ENCODE assay signal across 9 cellular contexts in genomic region chr1:151837841-151838490, GRCh38. TPM values are rescaled to one million over a fixed set of nuclear protein-coding genes. Genes with fewer than 3 reads are reported as not detected.
DNase-seq lines count a peak whose midpoint lies in the region; ATAC-seq, FAIRE-seq and TF ChIP-seq lines count a peak whose summit lies in the region.
"Had no signal": no experiment of that assay in that cellular context is flagged by ENCODE, and none has a peak within 500 bp of the region (broad histone marks: within the 10 kb centered on the region; RNA-seq: fewer than 3 reads in every experiment).

No MANE protein-coding gene starts in this region.

- in situ Hi-C loops in GM12878 (cut with MboI) = loop anchor here (5.0 to 10.0 kb wide), 3 partner anchors 246 to 543 kb away; no protein-coding TSS in a partner anchor
- in situ Hi-C loops in HepG2 (cut with HindIII; ENCODE audit: extremely low pct_ligation_motif_present, low pct_unique_long_range_greater_than_20kb) = loop anchor here (10.0 kb wide), 2 partner anchors 123 to 243 kb away; partner anchors contain the start of gene CELF3
- in situ Hi-C loops in ACHN (cut with HindIII; ENCODE audit: low pct_ligation_motif_present, low pct_unique_long_range_greater_than_20kb, low sequenced_read_pairs) = no loop called here

- H3K4me3 ChIP-seq in GM12878 (peak overlapping the region; percentile 42), HepG2 (replicated peaks in 1 of 3; ENCODE audit: insufficient read depth in 1 of 3, low read depth in 2 of 3, low read length in 3 of 3) (peak overlapping the region in 1 of 3 experiments; percentile 27; a peak in 1 of 6 replicates)

- H3K27me3 ChIP-seq in GM12878 (replicated peaks in 1 of 2; ENCODE audit: control insufficient read depth in 2 of 2, insufficient read depth in 2 of 2, low read length in 1 of 2) (peaks cover 0 to 8% of the 10 kb centered on the region in 2 experiments), HepG2 (ENCODE audit: control insufficient read depth in 1 of 2, insufficient read depth in 2 of 2, low read length in 2 of 2) (no peaks in the 10 kb centered on the region)

- H3K27ac ChIP-seq in GM12878 (ENCODE audit: control insufficient read depth, insufficient read depth) (no peak overlapping the region), HepG2 (ENCODE audit: extremely low read length, insufficient read depth, low read length) (no peak overlapping the region), substantia nigra (ENCODE audit: low read depth, low read length, poor library complexity, severe bottlenecking) (peak overlapping the region; percentile 10)

- TF ChIP-seq CTCF in GM12878 (IDR thresholded peaks at IDR 0.05 in 2 of 3, conservative IDR thresholded peaks at IDR 0.05 in 1 of 3; ENCODE audit: control insufficient read depth in 2 of 3, extremely low read depth in 1 of 3, insufficient read depth in 1 of 3, low read depth in 3 of 3, low read length in 3 of 3) = no peak
- TF ChIP-seq CTCF in HepG2 (CRISPR knock-in tag; IDR thresholded peaks at IDR 0.05) = no peak

- WGBS in GM12878 (ENCODE audit: insufficient coverage, insufficient replicate concordance, low lambda C conversion rate, missing lambda C conversion rate) = 5% methylated on average over 45 of the region's 68 CpGs
- 57% methylated on average over 16 of the region's 68 CpGs for WGBS in HepG2 (ENCODE audit: low lambda C conversion rate)

- TF ChIP-seq POLR2A in GM12878 (IDR thresholded peaks at IDR 0.05; ENCODE audit: low read depth, low read length) (no peak), HepG2 (IDR thresholded peaks at IDR 0.05; ENCODE audit: insufficient read depth in 1 of 2, low read depth in 2 of 2, low read length in 2 of 2) (no peak)

- CTCF ChIA-PET in GM12878 (lab: Yijun Ruan, JAX) = interaction anchor here (0.7 to 2.7 kb wide), 5 partner anchors 8 to 272 kb away, joined by 3 to 20 read pairs (median 3); partner anchors contain the start of gene RIIAD1
- CTCF ChIA-PET in HepG2 (lab: Yijun Ruan, JAX; ENCODE audit: low intra/inter-chr PET ratio, low total read pairs) = interaction anchor here (2.5 kb wide), 1 partner anchor 244 kb away, joined by 14 read pairs; no protein-coding TSS in a partner anchor

- RAD21 ChIA-PET in GM12878 (lab: Charles Lee; ENCODE audit: unreplicated experiment) = interaction anchor here (1.0 to 1.2 kb wide), 2 partner anchors 8 to 21 kb away, joined by 3 to 4 read pairs; no protein-coding TSS in a partner anchor

- H2AFZ ChIP-seq in GM12878 (ENCODE audit: control insufficient read depth, low read depth, low read length) = peak overlapping the region; percentile 15
- H2AFZ ChIP-seq in HepG2 (ENCODE audit: low read length) = no peak overlapping the region

- FAIRE-seq in GM12878 (lab: Jason Lieb, UNC) (no peak), HepG2 (lab: Jason Lieb, UNC) (no peak)
- FAIRE-seq: TTC549 had no signal

- POLR2A ChIA-PET in GM12878 (lab: Charles Lee) (no interaction called here), HepG2 (lab: Yijun Ruan, JAX) (no interaction called here)

- H3K9me3 ChIP-seq in GM12878 (replicated peaks; ENCODE audit: control insufficient read depth, insufficient read depth, low read length) (no peaks in the 10 kb centered on the region), HepG2 (ENCODE audit: low read length) (no peaks in the 10 kb centered on the region)

- no peak for TF ChIP-seq EP300 in GM12878 (IDR thresholded peaks at IDR 0.05; ENCODE audit: borderline replicate concordance in 1 of 2, control insufficient read depth in 1 of 2, low read depth in 2 of 2, low read length in 2 of 2)
- TF ChIP-seq EP300 in HepG2 (IDR thresholded peaks at IDR 0.05; ENCODE audit: low read depth in 2 of 2, low read length in 2 of 2) = no peak
- no peak for TF ChIP-seq EP300 in HepG2 (CRISPR knock-in tag; IDR thresholded peaks at IDR 0.05; ENCODE audit: borderline replicate concordance)

- DNase-seq in Right ventricle myocardium inferior (ENCODE audit: missing footprints) (no peak), cardiac septum (ENCODE audit: low spot score) (no peak), GM12878 (ENCODE audit: low read depth, low spot score) (no peak), HepG2 (ENCODE audit: low spot score) (no peak), substantia nigra (lab: John Stamatoyannopoulos, UW) (peak in 3 of 49 donors; percentile 10 to 41 (median 37)), ACHN (no peak), pons (ENCODE audit: low spot score) (no peak), NCI-H2029 treated with DMSO at 0.1 percent for 48 hours (lab: John Stamatoyannopoulos, UW) (no peak)

- intact Hi-C loops in Right ventricle myocardium inferior (cut with DNase I) (loop anchor here (2.0 to 10.0 kb wide), 3 partner anchors 47 to 301 kb away; partner anchors contain the start of gene TDRKH), cardiac septum (cut with DNase I) (loop anchor here (5.0 to 10.0 kb wide), 4 partner anchors 103 to 393 kb away; no protein-coding TSS in a partner anchor), GM12878 (cut with micrococcal nuclease; ENCODE audit: unreplicated experiment) (loop anchor here (2.0 to 10.0 kb wide), 3 partner anchors 123 to 303 kb away; partner anchors contain the start of gene CELF3), HepG2 (cut with micrococcal nuclease; ENCODE audit: unreplicated experiment) (loop anchor here (2.0 to 10.0 kb wide), 4 partner anchors 73 to 393 kb away; partner anchors contain the start of genes MRPL9 and TUFT1)

- SMC1A ChIA-PET in GM12878 (lab: Charles Lee; ENCODE audit: uncharacterized antibody, unreplicated experiment) = interaction anchor here (1.5 to 3.8 kb wide), 3 partner anchors 8 to 244 kb away, joined by 7 to 16 read pairs (median 12); no protein-coding TSS in a partner anchor

- peak; percentile 30 for ATAC-seq in Right ventricle myocardium inferior
- ATAC-seq in GM12878 = peak; percentile 17
- peak; percentile 11; the same call in 1 of the 3 replicates for ATAC-seq in HepG2

- BruUV-seq in GM12878 (replicated peaks; lab: Mats Ljungman, UMichigan) (no TSS peak), HepG2 (replicated peaks; lab: Mats Ljungman, UMichigan) (no TSS peak)

- H3K4me2 ChIP-seq in GM12878 (ENCODE audit: control insufficient read depth, insufficient read depth) (peak overlapping the region; percentile 80), HepG2 (ENCODE audit: low read depth, low read length) (peak overlapping the region; percentile 26)

- H3K4me1 ChIP-seq in GM12878 (ENCODE audit: control insufficient read depth, insufficient read depth, low read length) (peaks cover 10% of the 10 kb centered on the region; the same call in 1 of the 2 replicates), HepG2 (ENCODE audit: insufficient read depth, low read length) (peaks cover 75% of the 10 kb centered on the region)

- H3K79me2 ChIP-seq in GM12878 (ENCODE audit: control insufficient read depth, insufficient read depth, low read length) = no peaks in the 10 kb centered on the region
- no peaks in the 10 kb centered on the region for H3K79me2 ChIP-seq in HepG2 (ENCODE audit: insufficient read depth, low read length)

- H4K20me1 ChIP-seq in GM12878 (ENCODE audit: control insufficient read depth, insufficient read depth) = peaks cover 5% of the 10 kb centered on the region; the same call in 1 of the 2 replicates
- H4K20me1 ChIP-seq in HepG2 (ENCODE audit: insufficient read depth, low read length) = no peaks in the 10 kb centered on the region

- H3K9ac ChIP-seq in GM12878 (ENCODE audit: control insufficient read depth, insufficient read depth, low read length) = no peak overlapping the region; the same call in 1 of the 2 replicates
- H3K9ac ChIP-seq in HepG2 (ENCODE audit: insufficient read depth, low read depth, low read length) = no peak overlapping the region

- H3K36me3 ChIP-seq in GM12878 (ENCODE audit: control insufficient read depth in 2 of 2, insufficient read depth in 2 of 2, low read length in 1 of 2) (no peaks in the 10 kb centered on the region), HepG2 (replicated peaks in 1 of 2; ENCODE audit: control insufficient read depth in 1 of 2, insufficient read depth in 2 of 2, low read length in 2 of 2) (no peaks in the 10 kb centered on the region)

- TF ChIP-seq RAD21 in GM12878 (IDR thresholded peaks at IDR 0.05; ENCODE audit: insufficient read depth, low read depth, low read length) (no peak), HepG2 (CRISPR knock-in tag; IDR thresholded peaks at IDR 0.05) (no peak)

RNA-seq across cellular contexts. Expression of gene C2CD4D, which starts 1.7 kb away (rescaled TPM):
- not detected for total RNA-seq in Right ventricle myocardium inferior
- not detected for total RNA-seq in cardiac septum
- 0.50 and 0.54 TPM in 2 replicates for total RNA-seq in GM12878 (2013; cell fraction: nucleolus; rRNA removed)
- total RNA-seq in GM12878 (2014; rRNA removed) = 0.11 TPM in 1 of 2 replicates, not detected in the other
- not detected in 2 replicates for total RNA-seq in GM12878 (2014; rRNA removed; fragmentation: Illumina TruSeq; extraction: Trizol)
- 0.51 and 0.67 TPM in 2 replicates for total RNA-seq in GM12878 (2021)
- polyA plus RNA-seq in GM12878 (2011; ENCODE audit: low read depth) = not detected
- polyA plus RNA-seq in GM12878 (2011; rRNA removed) = 0.04 and 0.16 TPM in 2 replicates
- 0.12 and 0.43 TPM in 2 replicates for polyA plus RNA-seq in GM12878 (2011; cell fraction: cytosol; rRNA removed)
- 0.94 and 1.0 TPM in 2 replicates for polyA plus RNA-seq in GM12878 (2011; cell fraction: nucleus; rRNA removed)
- 0.10 and 0.16 TPM in 2 replicates for polyA plus RNA-seq in GM12878 (2012)
- polyA plus RNA-seq in GM12878 (2014; fragmentation: Illumina TruSeq; extraction: Trizol) = not detected in 2 replicates
- polyA plus RNA-seq in GM12878 (2014; fragmentation: Nextera tagmentation; extraction: Ambion mirVana) = under 1 TPM in 1 of 2 experiments, not detected in 1; 0.03 TPM
- polyA plus RNA-seq in GM12878 (2014; rRNA removed) = 0.09 and 0.51 TPM in 2 replicates
- polyA plus RNA-seq in GM12878 (2016; fragmentation: Nextera tagmentation; extraction: Ambion mirVana) = under 1 TPM; 0.09 to 0.27 TPM
- not detected in 2 replicates for polyA minus RNA-seq in GM12878 (2011; rRNA and poly(A)+ RNA removed)
- not detected in 2 replicates for polyA minus RNA-seq in GM12878 (2011; cell fraction: cytosol; rRNA and poly(A)+ RNA removed)
- polyA minus RNA-seq in GM12878 (2011; cell fraction: nucleus; rRNA and poly(A)+ RNA removed) = 0.85 and 1.6 TPM in 2 replicates
- total RNA-seq in HepG2 (2016; rRNA removed; fragmentation: Illumina TruSeq; extraction: Trizol) = not detected in 2 replicates
- total RNA-seq in HepG2 (2016; cell fraction: cytosol; rRNA removed; fragmentation: Illumina TruSeq; extraction: Trizol; ENCODE audit: low read depth) = not detected in 2 replicates
- not detected in 2 replicates for total RNA-seq in HepG2 (2016; cell fraction: insoluble cytoplasmic fraction; rRNA removed; fragmentation: Illumina TruSeq; extraction: Trizol)
- total RNA-seq in HepG2 (2016; cell fraction: membrane; rRNA removed; fragmentation: Illumina TruSeq; extraction: Trizol) = not detected in 2 replicates
- not detected in 2 replicates for total RNA-seq in HepG2 (2016; cell fraction: nucleus; rRNA removed; fragmentation: Illumina TruSeq; extraction: Trizol)
- polyA plus RNA-seq in HepG2 (2011; rRNA removed) = not detected in 2 replicates
- not detected in 2 replicates for polyA plus RNA-seq in HepG2 (2011; cell fraction: cytosol; rRNA removed)
- polyA plus RNA-seq in HepG2 (2011; cell fraction: nucleus; rRNA removed) = not detected in 2 replicates
- polyA plus RNA-seq in HepG2 (2012) = not detected in 2 replicates
- polyA plus RNA-seq in HepG2 (2016; cell fraction: cytosol; fragmentation: Illumina TruSeq; extraction: Trizol; ENCODE audit: low read depth) = not detected in 2 replicates
- polyA plus RNA-seq in HepG2 (2016; cell fraction: insoluble cytoplasmic fraction; fragmentation: Illumina TruSeq; extraction: Trizol; ENCODE audit: low read depth) = not detected in 2 replicates
- not detected in 2 replicates for polyA plus RNA-seq in HepG2 (2016; cell fraction: membrane; fragmentation: Illumina TruSeq; extraction: Trizol; ENCODE audit: low read depth)
- polyA plus RNA-seq in HepG2 (2016; cell fraction: nucleus; fragmentation: Illumina TruSeq; extraction: Trizol; ENCODE audit: insufficient read depth, low read depth) = not detected in 2 replicates
- polyA minus RNA-seq in HepG2 (2011; rRNA and poly(A)+ RNA removed; ENCODE audit: low replicate concordance) = not detected in 2 replicates
- not detected in 2 replicates for polyA minus RNA-seq in HepG2 (2011; cell fraction: cytosol; rRNA and poly(A)+ RNA removed)
- polyA minus RNA-seq in HepG2 (2011; cell fraction: nucleus; rRNA and poly(A)+ RNA removed) = not detected in 2 replicates

RNA-seq across cellular contexts. Expression of gene RORC, which starts 6.4 kb away (rescaled TPM):
- total RNA-seq in Right ventricle myocardium inferior = 11.3 TPM
- 5.9 TPM for total RNA-seq in cardiac septum
- total RNA-seq in GM12878 (2013; cell fraction: nucleolus; rRNA removed) = not detected in 2 replicates
- not detected in 2 replicates for total RNA-seq in GM12878 (2014; rRNA removed)
- total RNA-seq in GM12878 (2014; rRNA removed; fragmentation: Illumina TruSeq; extraction: Trizol) = not detected in 2 replicates
- total RNA-seq in GM12878 (2021) = 0.05 TPM in 1 of 2 replicates, not detected in the other
- polyA plus RNA-seq in GM12878 (2011; ENCODE audit: low read depth) = not detected
- not detected in 2 replicates for polyA plus RNA-seq in GM12878 (2011; rRNA removed)
- 0.02 TPM in 1 of 2 replicates, not detected in the other for polyA plus RNA-seq in GM12878 (2011; cell fraction: cytosol; rRNA removed)
- not detected in 2 replicates for polyA plus RNA-seq in GM12878 (2011; cell fraction: nucleus; rRNA removed)
- polyA plus RNA-seq in GM12878 (2012) = not detected in 2 replicates
- polyA plus RNA-seq in GM12878 (2014; fragmentation: Illumina TruSeq; extraction: Trizol) = not detected in 2 replicates
- not detected for polyA plus RNA-seq in GM12878 (2014; fragmentation: Nextera tagmentation; extraction: Ambion mirVana)
- polyA plus RNA-seq in GM12878 (2014; rRNA removed) = not detected in 2 replicates
- not detected for polyA plus RNA-seq in GM12878 (2016; fragmentation: Nextera tagmentation; extraction: Ambion mirVana)
- polyA minus RNA-seq in GM12878 (2011; rRNA and poly(A)+ RNA removed) = not detected in 2 replicates
- polyA minus RNA-seq in GM12878 (2011; cell fraction: cytosol; rRNA and poly(A)+ RNA removed) = not detected in 2 replicates
- not detected in 2 replicates for polyA minus RNA-seq in GM12878 (2011; cell fraction: nucleus; rRNA and poly(A)+ RNA removed)
- 2.5 TPM in 2 replicates for total RNA-seq in HepG2 (2016; rRNA removed; fragmentation: Illumina TruSeq; extraction: Trizol)
- 1.5 and 1.9 TPM in 2 replicates for total RNA-seq in HepG2 (2016; cell fraction: cytosol; rRNA removed; fragmentation: Illumina TruSeq; extraction: Trizol; ENCODE audit: low read depth)
- total RNA-seq in HepG2 (2016; cell fraction: insoluble cytoplasmic fraction; rRNA removed; fragmentation: Illumina TruSeq; extraction: Trizol) = 2.3 and 2.6 TPM in 2 replicates
- 2.3 and 2.5 TPM in 2 replicates for total RNA-seq in HepG2 (2016; cell fraction: membrane; rRNA removed; fragmentation: Illumina TruSeq; extraction: Trizol)
- 2.4 and 2.5 TPM in 2 replicates for total RNA-seq in HepG2 (2016; cell fraction: nucleus; rRNA removed; fragmentation: Illumina TruSeq; extraction: Trizol)
- polyA plus RNA-seq in HepG2 (2011; rRNA removed) = 6.5 and 9.3 TPM in 2 replicates
- polyA plus RNA-seq in HepG2 (2011; cell fraction: cytosol; rRNA removed) = 5.3 and 5.6 TPM in 2 replicates
- 13.5 and 16.6 TPM in 2 replicates for polyA plus RNA-seq in HepG2 (2011; cell fraction: nucleus; rRNA removed)
- 4.0 and 4.5 TPM in 2 replicates for polyA plus RNA-seq in HepG2 (2012)
- 2.0 and 2.1 TPM in 2 replicates for polyA plus RNA-seq in HepG2 (2016; cell fraction: cytosol; fragmentation: Illumina TruSeq; extraction: Trizol; ENCODE audit: low read depth)
- polyA plus RNA-seq in HepG2 (2016; cell fraction: insoluble cytoplasmic fraction; fragmentation: Illumina TruSeq; extraction: Trizol; ENCODE audit: low read depth) = 2.1 and 2.2 TPM in 2 replicates
- polyA plus RNA-seq in HepG2 (2016; cell fraction: membrane; fragmentation: Illumina TruSeq; extraction: Trizol; ENCODE audit: low read depth) = 2.2 and 2.4 TPM in 2 replicates
- polyA plus RNA-seq in HepG2 (2016; cell fraction: nucleus; fragmentation: Illumina TruSeq; extraction: Trizol; ENCODE audit: insufficient read depth, low read depth) = 3.5 and 4.2 TPM in 2 replicates
- 11.4 and 22.2 TPM in 2 replicates for polyA minus RNA-seq in HepG2 (2011; rRNA and poly(A)+ RNA removed; ENCODE audit: low replicate concordance)
- 3.3 and 4.8 TPM in 2 replicates for polyA minus RNA-seq in HepG2 (2011; cell fraction: cytosol; rRNA and poly(A)+ RNA removed)
- polyA minus RNA-seq in HepG2 (2011; cell fraction: nucleus; rRNA and poly(A)+ RNA removed) = 8.2 and 9.8 TPM in 2 replicates

RNA-seq across cellular contexts. Expression of gene THEM5, which starts 15.5 kb away (rescaled TPM):
- not detected for total RNA-seq in Right ventricle myocardium inferior
- not detected for total RNA-seq in cardiac septum
- total RNA-seq in GM12878 (2013; cell fraction: nucleolus; rRNA removed) = not detected in 2 replicates
- not detected in 2 replicates for total RNA-seq in GM12878 (2014; rRNA removed)
- not detected in 2 replicates for total RNA-seq in GM12878 (2014; rRNA removed; fragmentation: Illumina TruSeq; extraction: Trizol)
- total RNA-seq in GM12878 (2021) = not detected in 2 replicates
- polyA plus RNA-seq in GM12878 (2011; ENCODE audit: low read depth) = not detected
- polyA plus RNA-seq in GM12878 (2011; rRNA removed) = not detected in 2 replicates
- not detected in 2 replicates for polyA plus RNA-seq in GM12878 (2011; cell fraction: cytosol; rRNA removed)
- polyA plus RNA-seq in GM12878 (2011; cell fraction: nucleus; rRNA removed) = not detected in 2 replicates
- not detected in 2 replicates for polyA plus RNA-seq in GM12878 (2012)
- not detected in 2 replicates for polyA plus RNA-seq in GM12878 (2014; fragmentation: Illumina TruSeq; extraction: Trizol)
- polyA plus RNA-seq in GM12878 (2014; fragmentation: Nextera tagmentation; extraction: Ambion mirVana) = not detected
- not detected in 2 replicates for polyA plus RNA-seq in GM12878 (2014; rRNA removed)
- under 1 TPM in 1 of 2 experiments, not detected in 1; 0.16 TPM for polyA plus RNA-seq in GM12878 (2016; fragmentation: Nextera tagmentation; extraction: Ambion mirVana)
- not detected in 2 replicates for polyA minus RNA-seq in GM12878 (2011; rRNA and poly(A)+ RNA removed)
- not detected in 2 replicates for polyA minus RNA-seq in GM12878 (2011; cell fraction: cytosol; rRNA and poly(A)+ RNA removed)
- polyA minus RNA-seq in GM12878 (2011; cell fraction: nucleus; rRNA and poly(A)+ RNA removed) = not detected in 2 replicates
- total RNA-seq in HepG2 (2016; rRNA removed; fragmentation: Illumina TruSeq; extraction: Trizol) = not detected in 2 replicates
- total RNA-seq in HepG2 (2016; cell fraction: cytosol; rRNA removed; fragmentation: Illumina TruSeq; extraction: Trizol; ENCODE audit: low read depth) = not detected in 2 replicates
- total RNA-seq in HepG2 (2016; cell fraction: insoluble cytoplasmic fraction; rRNA removed; fragmentation: Illumina TruSeq; extraction: Trizol) = not detected in 2 replicates
- total RNA-seq in HepG2 (2016; cell fraction: membrane; rRNA removed; fragmentation: Illumina TruSeq; extraction: Trizol) = not detected in 2 replicates
- not detected in 2 replicates for total RNA-seq in HepG2 (2016; cell fraction: nucleus; rRNA removed; fragmentation: Illumina TruSeq; extraction: Trizol)
- polyA plus RNA-seq in HepG2 (2011; rRNA removed) = not detected in 2 replicates
- not detected in 2 replicates for polyA plus RNA-seq in HepG2 (2011; cell fraction: cytosol; rRNA removed)
- not detected in 2 replicates for polyA plus RNA-seq in HepG2 (2011; cell fraction: nucleus; rRNA removed)
- polyA plus RNA-seq in HepG2 (2012) = not detected in 2 replicates
- polyA plus RNA-seq in HepG2 (2016; cell fraction: cytosol; fragmentation: Illumina TruSeq; extraction: Trizol; ENCODE audit: low read depth) = not detected in 2 replicates
- not detected in 2 replicates for polyA plus RNA-seq in HepG2 (2016; cell fraction: insoluble cytoplasmic fraction; fragmentation: Illumina TruSeq; extraction: Trizol; ENCODE audit: low read depth)
- not detected in 2 replicates for polyA plus RNA-seq in HepG2 (2016; cell fraction: membrane; fragmentation: Illumina TruSeq; extraction: Trizol; ENCODE audit: low read depth)
- not detected in 2 replicates for polyA plus RNA-seq in HepG2 (2016; cell fraction: nucleus; fragmentation: Illumina TruSeq; extraction: Trizol; ENCODE audit: insufficient read depth, low read depth)
- 6.5 TPM in 1 of 2 replicates, not detected in the other for polyA minus RNA-seq in HepG2 (2011; rRNA and poly(A)+ RNA removed; ENCODE audit: low replicate concordance)
- polyA minus RNA-seq in HepG2 (2011; cell fraction: cytosol; rRNA and poly(A)+ RNA removed) = not detected in 2 replicates
- polyA minus RNA-seq in HepG2 (2011; cell fraction: nucleus; rRNA and poly(A)+ RNA removed) = not detected in 2 replicates

RNA-seq across cellular contexts. Expression of gene LINGO4, which starts 32.7 kb away (rescaled TPM):
- total RNA-seq in Right ventricle myocardium inferior (0.68 TPM), cardiac septum (0.43 TPM), GM12878 (2014; rRNA removed) (not detected in 2 replicates), GM12878 (2014; rRNA removed; fragmentation: Illumina TruSeq; extraction: Trizol) (not detected in 2 replicates), GM12878 (2021) (not detected in 2 replicates), HepG2 (2016; rRNA removed; fragmentation: Illumina TruSeq; extraction: Trizol) (0.02 TPM in 1 of 2 replicates, not detected in the other)
- not detected in 2 replicates for total RNA-seq in GM12878 (2013; cell fraction: nucleolus; rRNA removed)
- not detected for polyA plus RNA-seq in GM12878 (2011; ENCODE audit: low read depth)
- polyA plus RNA-seq in GM12878 (2011; rRNA removed) (not detected in 2 replicates), GM12878 (2014; fragmentation: Illumina TruSeq; extraction: Trizol) (not detected in 2 replicates), GM12878 (2014; fragmentation: Nextera tagmentation; extraction: Ambion mirVana) (not detected), GM12878 (2014; rRNA removed) (not detected in 2 replicates), GM12878 (2016; fragmentation: Nextera tagmentation; extraction: Ambion mirVana) (not detected), HepG2 (2011; rRNA removed) (0.05 TPM in 2 replicates)
- polyA plus RNA-seq in GM12878 (2011; cell fraction: cytosol; rRNA removed) = not detected in 2 replicates
- not detected in 2 replicates for polyA plus RNA-seq in GM12878 (2011; cell fraction: nucleus; rRNA removed)
- not detected in 2 replicates for polyA plus RNA-seq in GM12878 (2012)
- not detected in 2 replicates for polyA minus RNA-seq in GM12878 (2011; rRNA and poly(A)+ RNA removed)
- not detected in 2 replicates for polyA minus RNA-seq in GM12878 (2011; cell fraction: cytosol; rRNA and poly(A)+ RNA removed)
- not detected in 2 replicates for polyA minus RNA-seq in GM12878 (2011; cell fraction: nucleus; rRNA and poly(A)+ RNA removed)
- not detected in 2 replicates for total RNA-seq in HepG2 (2016; cell fraction: cytosol; rRNA removed; fragmentation: Illumina TruSeq; extraction: Trizol; ENCODE audit: low read depth)
- not detected in 2 replicates for total RNA-seq in HepG2 (2016; cell fraction: insoluble cytoplasmic fraction; rRNA removed; fragmentation: Illumina TruSeq; extraction: Trizol)
- not detected in 2 replicates for total RNA-seq in HepG2 (2016; cell fraction: membrane; rRNA removed; fragmentation: Illumina TruSeq; extraction: Trizol)
- not detected in 2 replicates for total RNA-seq in HepG2 (2016; cell fraction: nucleus; rRNA removed; fragmentation: Illumina TruSeq; extraction: Trizol)
- polyA plus RNA-seq in HepG2 (2011; cell fraction: cytosol; rRNA removed) = 0.01 TPM in 1 of 2 replicates, not detected in the other
- polyA plus RNA-seq in HepG2 (2011; cell fraction: nucleus; rRNA removed) = 0.11 and 0.19 TPM in 2 replicates
- not detected in 2 replicates for polyA plus RNA-seq in HepG2 (2012)
- polyA plus RNA-seq in HepG2 (2016; cell fraction: cytosol; fragmentation: Illumina TruSeq; extraction: Trizol; ENCODE audit: low read depth) = not detected in 2 replicates
- not detected in 2 replicates for polyA plus RNA-seq in HepG2 (2016; cell fraction: insoluble cytoplasmic fraction; fragmentation: Illumina TruSeq; extraction: Trizol; ENCODE audit: low read depth)
- polyA plus RNA-seq in HepG2 (2016; cell fraction: membrane; fragmentation: Illumina TruSeq; extraction: Trizol; ENCODE audit: low read depth) = not detected in 2 replicates
- polyA plus RNA-seq in HepG2 (2016; cell fraction: nucleus; fragmentation: Illumina TruSeq; extraction: Trizol; ENCODE audit: insufficient read depth, low read depth) = not detected in 2 replicates
- polyA minus RNA-seq in HepG2 (2011; rRNA and poly(A)+ RNA removed; ENCODE audit: low replicate concordance) = 0.06 and 0.37 TPM in 2 replicates
- not detected in 2 replicates for polyA minus RNA-seq in HepG2 (2011; cell fraction: cytosol; rRNA and poly(A)+ RNA removed)
- 0.52 and 0.87 TPM in 2 replicates for polyA minus RNA-seq in HepG2 (2011; cell fraction: nucleus; rRNA and poly(A)+ RNA removed)

RNA-seq across cellular contexts. Expression of gene TDRKH, which starts 47.7 kb away (rescaled TPM):
- total RNA-seq in Right ventricle myocardium inferior (4.5 TPM), cardiac septum (6.0 TPM), GM12878 (2014; rRNA removed) (2.4 and 4.3 TPM in 2 replicates), GM12878 (2014; rRNA removed; fragmentation: Illumina TruSeq; extraction: Trizol) (2.9 and 3.5 TPM in 2 replicates), GM12878 (2021) (3.6 and 5.1 TPM in 2 replicates), HepG2 (2016; rRNA removed; fragmentation: Illumina TruSeq; extraction: Trizol) (5.4 and 5.6 TPM in 2 replicates)
- total RNA-seq in GM12878 (2013; cell fraction: nucleolus; rRNA removed) = 1.7 and 3.3 TPM in 2 replicates
- polyA plus RNA-seq in GM12878 (2011; ENCODE audit: low read depth) = 3.0 TPM
- polyA plus RNA-seq in GM12878 (2011; rRNA removed) (1.5 and 1.8 TPM in 2 replicates), GM12878 (2014; fragmentation: Illumina TruSeq; extraction: Trizol) (3.9 and 4.3 TPM in 2 replicates), GM12878 (2014; fragmentation: Nextera tagmentation; extraction: Ambion mirVana) (1 to 10 TPM; 1.3 to 1.6 TPM), GM12878 (2014; rRNA removed) (2.8 and 3.0 TPM in 2 replicates), GM12878 (2016; fragmentation: Nextera tagmentation; extraction: Ambion mirVana) (1 to 10 TPM; 8.3 to 8.4 TPM), HepG2 (2011; rRNA removed) (3.9 and 4.3 TPM in 2 replicates)
- 1.3 and 1.4 TPM in 2 replicates for polyA plus RNA-seq in GM12878 (2011; cell fraction: cytosol; rRNA removed)
- polyA plus RNA-seq in GM12878 (2011; cell fraction: nucleus; rRNA removed) = 0.80 and 0.97 TPM in 2 replicates
- 3.0 and 4.1 TPM in 2 replicates for polyA plus RNA-seq in GM12878 (2012)
- 1.0 and 1.1 TPM in 2 replicates for polyA minus RNA-seq in GM12878 (2011; rRNA and poly(A)+ RNA removed)
- 0.40 and 0.52 TPM in 2 replicates for polyA minus RNA-seq in GM12878 (2011; cell fraction: cytosol; rRNA and poly(A)+ RNA removed)
- polyA minus RNA-seq in GM12878 (2011; cell fraction: nucleus; rRNA and poly(A)+ RNA removed) = 1.8 TPM in 1 of 2 replicates, not detected in the other
- total RNA-seq in HepG2 (2016; cell fraction: cytosol; rRNA removed; fragmentation: Illumina TruSeq; extraction: Trizol; ENCODE audit: low read depth) = 0.30 and 0.62 TPM in 2 replicates
- total RNA-seq in HepG2 (2016; cell fraction: insoluble cytoplasmic fraction; rRNA removed; fragmentation: Illumina TruSeq; extraction: Trizol) = 4.9 and 5.8 TPM in 2 replicates
- 1.9 and 2.7 TPM in 2 replicates for total RNA-seq in HepG2 (2016; cell fraction: membrane; rRNA removed; fragmentation: Illumina TruSeq; extraction: Trizol)
- 3.2 and 4.4 TPM in 2 replicates for total RNA-seq in HepG2 (2016; cell fraction: nucleus; rRNA removed; fragmentation: Illumina TruSeq; extraction: Trizol)
- polyA plus RNA-seq in HepG2 (2011; cell fraction: cytosol; rRNA removed) = 2.3 and 3.8 TPM in 2 replicates
- 2.4 and 4.6 TPM in 2 replicates for polyA plus RNA-seq in HepG2 (2011; cell fraction: nucleus; rRNA removed)
- polyA plus RNA-seq in HepG2 (2012) = 5.1 and 5.6 TPM in 2 replicates
- 0.55 and 0.59 TPM in 2 replicates for polyA plus RNA-seq in HepG2 (2016; cell fraction: cytosol; fragmentation: Illumina TruSeq; extraction: Trizol; ENCODE audit: low read depth)
- polyA plus RNA-seq in HepG2 (2016; cell fraction: insoluble cytoplasmic fraction; fragmentation: Illumina TruSeq; extraction: Trizol; ENCODE audit: low read depth) = 5.3 and 5.4 TPM in 2 replicates
- 1.2 and 1.4 TPM in 2 replicates for polyA plus RNA-seq in HepG2 (2016; cell fraction: membrane; fragmentation: Illumina TruSeq; extraction: Trizol; ENCODE audit: low read depth)
- 3.8 and 4.5 TPM in 2 replicates for polyA plus RNA-seq in HepG2 (2016; cell fraction: nucleus; fragmentation: Illumina TruSeq; extraction: Trizol; ENCODE audit: insufficient read depth, low read depth)
- polyA minus RNA-seq in HepG2 (2011; rRNA and poly(A)+ RNA removed; ENCODE audit: low replicate concordance) = 2.0 and 2.3 TPM in 2 replicates
- 1.8 and 3.2 TPM in 2 replicates for polyA minus RNA-seq in HepG2 (2011; cell fraction: cytosol; rRNA and poly(A)+ RNA removed)
- 4.0 and 4.5 TPM in 2 replicates for polyA minus RNA-seq in HepG2 (2011; cell fraction: nucleus; rRNA and poly(A)+ RNA removed)
